8 cellular contexts compared by ENCODE assay signal in genomic region chr3:157248590-157249425, GRCh38.
DNase-seq lines count a peak whose midpoint lies in the region; ATAC-seq and TF ChIP-seq lines count a peak whose summit lies in the region.

No MANE protein-coding gene starts in this region.

- POLR2A ChIA-PET in HEK293T (lab: Yijun Ruan, JAX) (no interaction called here), SK-N-SH (lab: Yijun Ruan, JAX) (interaction anchor here (0.5 kb wide), 1 partner anchor 1759 kb away, joined by 3 read pairs; no protein-coding TSS in a partner anchor)

- 46% methylated on average over 5 of the region's 5 CpGs for WGBS in SK-N-SH (ENCODE audit: low lambda C conversion rate)

- no peak overlapping the region for H3K4me3 ChIP-seq in SK-N-SH (ENCODE audit: low read depth in 2 of 2, low read length in 1 of 2)
- H3K4me3 ChIP-seq in skeletal muscle cell (ENCODE audit: low read depth, low read length): no peak overlapping the region
- H3K4me3 ChIP-seq in colonic mucosa: no peak overlapping the region

- TF ChIP-seq CTCF in SK-N-SH (IDR thresholded peaks at IDR 0.05) (no peak), colonic mucosa (IDR thresholded peaks at IDR 0.05) (no peak)

- H3F3A ChIP-seq in SK-N-SH (replicated peaks; ENCODE audit: insufficient read depth): peaks cover 34% of the 10 kb centered on the region

- TF ChIP-seq RAD21 in SK-N-SH (IDR thresholded peaks at IDR 0.05; ENCODE audit: low read length): no peak

- peak overlapping the region; percentile 80; the same call in 1 of the 2 replicates for H2AFZ ChIP-seq in SK-N-SH (ENCODE audit: low read depth)

- H3K27ac ChIP-seq in SK-N-SH (ENCODE audit: low read depth in 2 of 2, low read length in 1 of 2) (peak overlapping the region; percentile 76 to 94), colonic mucosa (no peak overlapping the region)

- H4K20me1 ChIP-seq in SK-N-SH (ENCODE audit: insufficient read depth): no peaks in the 10 kb centered on the region

- TF ChIP-seq EP300 in SK-N-SH (IDR thresholded peaks at IDR 0.05; ENCODE audit: borderline replicate concordance in 1 of 2, low read depth in 1 of 2, low read length in 1 of 2): peak; percentile 49 to 78; a peak in 3 of 4 replicates

- peak; percentile 51 for DNase-seq in HEK293T (ENCODE audit: extremely low spot score)
- DNase-seq in SK-N-SH: no peak
- DNase-seq in Right ventricle myocardium inferior (ENCODE audit: missing footprints): no peak
- DNase-seq in skeletal muscle cell (ENCODE audit: low read depth): peak; percentile 75
- no peak for DNase-seq in colonic mucosa
- DNase-seq in NCI-H2029 (lab: John Stamatoyannopoulos, UW): no peak
- no peak for DNase-seq in 8988T

- no peaks in the 10 kb centered on the region for H3K79me2 ChIP-seq in SK-N-SH (ENCODE audit: insufficient read depth)

- H3K4me1 ChIP-seq in SK-N-SH (ENCODE audit: control insufficient read depth in 1 of 2, insufficient read depth in 2 of 2, low read depth in 1 of 2, low read length in 1 of 2) (peaks cover 3 to 25% of the 10 kb centered on the region in 2 experiments), colonic mucosa (no peaks in the 10 kb centered on the region)

- peak; percentile 82 for ATAC-seq in Right ventricle myocardium inferior
- ATAC-seq in HG03520 (IDR thresholded peaks at IDR 0.05; ENCODE audit: unreplicated experiment): no peak

- CTCF ChIA-PET in HEK293T (lab: Yijun Ruan, JAX) (no interaction called here), SK-N-SH (lab: Yijun Ruan, JAX) (interaction anchor here (1.1 kb wide), 1 partner anchor 45 kb away, joined by 4 read pairs; no protein-coding TSS in a partner anchor)

- H3K9ac ChIP-seq in SK-N-SH (peak overlapping the region; percentile 54; the same call in 1 of the 2 replicates), colonic mucosa (ENCODE audit: low read depth in 2 of 2, low read length in 2 of 2) (no peak overlapping the region)

- no peaks in the 10 kb centered on the region for H3K27me3 ChIP-seq in SK-N-SH (ENCODE audit: insufficient read depth)
- no peaks in the 10 kb centered on the region for H3K27me3 ChIP-seq in colonic mucosa

- intact Hi-C loops in Right ventricle myocardium inferior (cut with DNase I) (loop anchor here (10.0 kb wide), 1 partner anchor 74 kb away; no protein-coding TSS in a partner anchor), colonic mucosa (cut with DNase I) (no loop called here)

- peak overlapping the region; percentile 66; the same call in 1 of the 2 replicates for H3K4me2 ChIP-seq in SK-N-SH

- H3K9me3 ChIP-seq in SK-N-SH (no peaks in the 10 kb centered on the region), colonic mucosa (no peaks in the 10 kb centered on the region)

- H3K36me3 ChIP-seq in SK-N-SH (replicated peaks in 1 of 2; ENCODE audit: control insufficient read depth in 1 of 2, insufficient read depth in 2 of 2, low read length in 1 of 2): peaks cover 0 to 3% of the 10 kb centered on the region in 2 experiments
- no peaks in the 10 kb centered on the region for H3K36me3 ChIP-seq in colonic mucosa

- no peaks in the 10 kb centered on the region for H3K9me2 ChIP-seq in SK-N-SH

TF ChIP-seq in HEK293T, 16 proteins besides CTCF, POLR2A, EP300 and RAD21:
- no peak for TF ChIP-seq FOXM1 (IDR thresholded peaks at IDR 0.05; ENCODE audit: borderline replicate concordance)
- TF ChIP-seq LEF1 (IDR thresholded peaks at IDR 0.05; ENCODE audit: borderline replicate concordance): no peak
- no peak for TF ChIP-seq HDGF (IDR thresholded peaks at IDR 0.05; ENCODE audit: borderline replicate concordance)
- no peak for TF ChIP-seq L3MBTL2 (conservative IDR thresholded peaks at IDR 0.05)
- no peak for TF ChIP-seq SUZ12 (IDR thresholded peaks at IDR 0.05)
- TF ChIP-seq ARNT (IDR thresholded peaks at IDR 0.05): no peak
- TF ChIP-seq FOXK2 (IDR thresholded peaks at IDR 0.05): no peak
- no peak for TF ChIP-seq ZNF384 (IDR thresholded peaks at IDR 0.05)

TF ChIP-seq in SK-N-SH, 30 proteins besides CTCF, POLR2A, EP300 and RAD21:
- TF ChIP-seq, protein P1, sequence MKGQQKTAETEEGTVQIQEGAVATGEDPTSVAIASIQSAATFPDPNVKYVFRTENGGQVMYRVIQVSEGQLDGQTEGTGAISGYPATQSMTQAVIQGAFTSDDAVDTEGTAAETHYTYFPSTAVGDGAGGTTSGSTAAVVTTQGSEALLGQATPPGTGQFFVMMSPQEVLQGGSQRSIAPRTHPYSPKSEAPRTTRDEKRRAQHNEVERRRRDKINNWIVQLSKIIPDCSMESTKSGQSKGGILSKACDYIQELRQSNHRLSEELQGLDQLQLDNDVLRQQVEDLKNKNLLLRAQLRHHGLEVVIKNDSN (IDR thresholded peaks at IDR 0.05; ENCODE audit: borderline replicate concordance, low read depth): 0 out of 2 replicates have a peak, but pooled peaks have one; percentile 17
- TF ChIP-seq MEF2A (IDR thresholded peaks at IDR 0.05; ENCODE audit: borderline replicate concordance, low read depth) (peak; percentile 99), NRF1 (IDR thresholded peaks at IDR 0.05; ENCODE audit: low read depth, low read length) (no peak), PBX3 (IDR thresholded peaks at IDR 0.05) (peak; percentile 85), YY1 (IDR thresholded peaks at IDR 0.05; ENCODE audit: low read depth) (0 out of 2 replicates have a peak, but pooled peaks have one; percentile 27), TCF12 (IDR thresholded peaks at IDR 0.05) (peak; percentile 70), NFIC (IDR thresholded peaks at IDR 0.05; ENCODE audit: borderline replicate concordance) (peak; percentile 50), RFX5 (IDR thresholded peaks at IDR 0.05; ENCODE audit: low read length) (no peak), JUND (IDR thresholded peaks at IDR 0.05) (peak; percentile 84), POLR2AphosphoS5 (IDR thresholded peaks at IDR 0.05; ENCODE audit: low read depth, low read length) (peak; percentile 52; the same call in 1 of the 2 replicates), FOSL2 (IDR thresholded peaks at IDR 0.05; ENCODE audit: borderline replicate concordance, low read depth) (peak; percentile 85), RXRA (IDR thresholded peaks at IDR 0.05; ENCODE audit: borderline replicate concordance, low read depth) (0 out of 2 replicates have a peak, but pooled peaks have one; percentile 24), TAF1 (IDR thresholded peaks at IDR 0.05; ENCODE audit: borderline replicate concordance, low read depth, low read length) (peak; percentile 19; the same call in 1 of the 2 replicates), SIN3A (IDR thresholded peaks at IDR 0.05; ENCODE audit: borderline replicate concordance, low read depth, low read length) (no peak; the same call in 1 of the 2 replicates)
- TF ChIP-seq, protein P2, sequence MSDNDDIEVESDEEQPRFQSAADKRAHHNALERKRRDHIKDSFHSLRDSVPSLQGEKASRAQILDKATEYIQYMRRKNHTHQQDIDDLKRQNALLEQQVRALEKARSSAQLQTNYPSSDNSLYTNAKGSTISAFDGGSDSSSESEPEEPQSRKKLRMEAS (IDR thresholded peaks at IDR 0.05; ENCODE audit: low read depth): peak; percentile 43; the same call in 1 of the 2 replicates

Comparison
In these comparisons a context has a peak if more than half of its experiments do, and no peak if none do; other contexts are left out.
1. DNase-seq: peak in HEK293T (single experiment) and skeletal muscle cell (single experiment); none in SK-N-SH (single experiment), Right ventricle myocardium inferior (single experiment), colonic mucosa (single experiment), NCI-H2029 (single experiment) and 8988T (single experiment).